In the genomic region with DNA sequence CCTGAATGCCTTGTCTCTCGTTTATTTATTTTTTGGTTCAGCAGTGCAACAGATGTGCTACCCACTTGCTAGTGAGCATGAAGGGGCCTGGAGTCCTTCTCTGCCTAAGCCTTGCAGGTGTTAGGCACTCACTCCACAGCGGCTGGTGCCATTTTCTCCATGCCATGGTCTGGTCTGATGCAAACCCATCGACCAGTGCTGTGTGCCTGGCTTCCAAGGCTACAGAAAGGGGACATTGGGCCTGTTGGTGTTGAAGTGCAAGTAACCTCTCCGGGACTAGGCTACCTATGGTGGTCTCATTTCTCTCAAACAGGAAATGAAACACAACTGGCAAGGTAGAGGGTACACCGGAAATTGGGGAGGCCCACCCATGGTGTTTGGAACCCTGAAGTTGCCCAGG, we compare ENCODE assay signal across 21 cellular contexts.
"Had no signal": no experiment of that assay in that cellular context is flagged by ENCODE, and none has a peak within 500 bp of the region (broad histone marks: within the 10 kb centered on the region; RNA-seq: fewer than 3 reads in every experiment).

No MANE protein-coding gene starts in this region.

- H3K27me3 ChIP-seq: adrenal gland, breast epithelium had no signal

- H3K27ac ChIP-seq: adrenal gland, breast epithelium, SK-N-MC had no signal

- H3K4me3 ChIP-seq: adrenal gland, breast epithelium, SK-N-MC had no signal

- DNase-seq: activated CD4-positive, alpha-beta memory T cell treated with anti-CD3 and anti-CD28 coated beads for 36 hours; activated CD4-positive, alpha-beta T cell treated with anti-CD3 and anti-CD28 coated beads, Interleukin-2, amount 10 ng/mL, durations not matched to agents 7 days and 5 days; activated CD4-positive, CD25-positive, alpha-beta regulatory T cell; activated CD8-positive, alpha-beta memory T cell treated with anti-CD3 and anti-CD28 coated beads for 24 hours; activated gamma-delta T cell treated with Interleukin-2 at 50 U/mL for 16 hours; activated naive CD8-positive, alpha-beta T cell treated with anti-CD3 and anti-CD28 coated beads, Interleukin-2, amount 10 ng/mL, durations not matched to agents 7 days and 5 days; activated T-cell treated with anti-CD3 and anti-CD28 coated beads, Interleukin-2, amount 50 U/mL, for 4 hours; adrenal gland; central memory CD4-positive, alpha-beta T cell; Karpas-422; NCI-H1048; NCI-H146; NCI-H187 treated with DMSO at 0.1 percent for 48 hours; NCI-H2081 treated with DMSO at 0.1 percent for 48 hours; NCI-H446; NCI-H524; T-cell; T-helper 2 cell; T1000 had no signal

- H3K9me3 ChIP-seq: adrenal gland, breast epithelium had no signal

- ATAC-seq: T-cell had no signal

- H3K4me1 ChIP-seq: adrenal gland, breast epithelium had no signal

- H3K36me3 ChIP-seq: adrenal gland, breast epithelium had no signal
